ENCODE assay signal across 7 cellular contexts in genomic region chr5:131381792-131382191, GRCh38.
DNase-seq lines count a peak whose midpoint lies in the region; ATAC-seq and TF ChIP-seq lines count a peak whose summit lies in the region.

No MANE protein-coding gene starts in this region.

- H2AFZ ChIP-seq in OCI-LY3 (ENCODE audit: low read depth, low read length) (no peak overlapping the region), parathyroid adenoma (no peak overlapping the region)

- H3K9ac ChIP-seq in OCI-LY3 (ENCODE audit: low read length) = peak overlapping the region; percentile 17; the same call in 1 of the 2 replicates
- no peak overlapping the region for H3K9ac ChIP-seq in parathyroid adenoma

- DNase-seq in NCI-H1105 treated with DMSO at 0.1 percent for 48 hours (lab: John Stamatoyannopoulos, UW) = no peak
- no peak for DNase-seq in NCI-H1694 treated with DMSO at 0.1 percent for 48 hours (lab: John Stamatoyannopoulos, UW)
- no peak for DNase-seq in hippocampal formation (lab: John Stamatoyannopoulos, UW)

- peaks cover 79% of the 10 kb centered on the region for H4K20me1 ChIP-seq in OCI-LY3 (ENCODE audit: insufficient read depth, low read length)

- H3K4me2 ChIP-seq in OCI-LY3 (ENCODE audit: low read length) (peak overlapping the region; percentile 39), parathyroid adenoma (ENCODE audit: low read length) (peak overlapping the region; percentile 1)

- H3K36me3 ChIP-seq in OCI-LY3 (replicated peaks; ENCODE audit: low read depth, low read length) (peaks cover 20% of the 10 kb centered on the region), parathyroid adenoma (ENCODE audit: control insufficient read depth, insufficient read depth, low read length) (no peaks in the 10 kb centered on the region)

- H3K27ac ChIP-seq in OCI-LY3 (ENCODE audit: low read length) (peak overlapping the region; percentile 88), parathyroid adenoma (peak overlapping the region; percentile 4)

- ATAC-seq in GM19035 (IDR thresholded peaks at IDR 0.05; ENCODE audit: unreplicated experiment) (peak; percentile 49), HG02759 (IDR thresholded peaks at IDR 0.05; ENCODE audit: unreplicated experiment) (peak; percentile 47)

- H3K4me3 ChIP-seq in OCI-LY3 (ENCODE audit: low read length) (0 out of 2 replicates have a peak overlapping the region, but pooled peaks have one; percentile 1), parathyroid adenoma (ENCODE audit: low read depth, low read length) (no peak overlapping the region)

- H3K4me1 ChIP-seq in OCI-LY3 (ENCODE audit: low read length) (peaks cover 95% of the 10 kb centered on the region), parathyroid adenoma (peaks cover 38% of the 10 kb centered on the region)

- no peaks in the 10 kb centered on the region for H3K27me3 ChIP-seq in OCI-LY3 (ENCODE audit: low read depth, low read length)
- H3K27me3 ChIP-seq in parathyroid adenoma (ENCODE audit: control insufficient read depth, insufficient read depth, low read length) = no peaks in the 10 kb centered on the region

- H3K79me2 ChIP-seq in OCI-LY3 (ENCODE audit: low read length) = peaks cover 100% of the 10 kb centered on the region
- H3K79me2 ChIP-seq in parathyroid adenoma = no peaks in the 10 kb centered on the region

- no peaks in the 10 kb centered on the region for H3K9me3 ChIP-seq in OCI-LY3 (ENCODE audit: insufficient read depth, low read length)
- no peaks in the 10 kb centered on the region for H3K9me3 ChIP-seq in parathyroid adenoma (ENCODE audit: control insufficient read depth, low read length)

- no peak for TF ChIP-seq CTCF in OCI-LY3 (IDR thresholded peaks at IDR 0.05; ENCODE audit: low read depth, low read length)
- no peak for TF ChIP-seq CTCF in parathyroid adenoma (IDR thresholded peaks at IDR 0.05)
